ENCODE assay signal across 1 cellular context in genomic region chr7:145168879-145169278, GRCh38.
TF ChIP-seq lines count a peak whose summit lies in the region.

No MANE protein-coding gene starts in this region.

TF ChIP-seq in HEK293, 187 proteins besides CTCF, POLR2A, EP300 and RAD21 (continued from another document):
- TF ChIP-seq ZSCAN4 (tag by site-specific recombination; IDR thresholded peaks at IDR 0.05): no peak
- TF ChIP-seq ZFHX2 (tag by site-specific recombination; conservative IDR thresholded peaks at IDR 0.05): peak; percentile 98
- TF ChIP-seq GFI1B (tag by site-specific recombination; IDR thresholded peaks at IDR 0.05): no peak
- TF ChIP-seq ZNF48 (tag by site-specific recombination; IDR thresholded peaks at IDR 0.05): no peak
- peak; percentile 97 for TF ChIP-seq EGR2 (tag by site-specific recombination; IDR thresholded peaks at IDR 0.05; ENCODE audit: low read depth)
